Comparison of ENCODE assay signal across 8 cellular contexts in the genomic region with DNA sequence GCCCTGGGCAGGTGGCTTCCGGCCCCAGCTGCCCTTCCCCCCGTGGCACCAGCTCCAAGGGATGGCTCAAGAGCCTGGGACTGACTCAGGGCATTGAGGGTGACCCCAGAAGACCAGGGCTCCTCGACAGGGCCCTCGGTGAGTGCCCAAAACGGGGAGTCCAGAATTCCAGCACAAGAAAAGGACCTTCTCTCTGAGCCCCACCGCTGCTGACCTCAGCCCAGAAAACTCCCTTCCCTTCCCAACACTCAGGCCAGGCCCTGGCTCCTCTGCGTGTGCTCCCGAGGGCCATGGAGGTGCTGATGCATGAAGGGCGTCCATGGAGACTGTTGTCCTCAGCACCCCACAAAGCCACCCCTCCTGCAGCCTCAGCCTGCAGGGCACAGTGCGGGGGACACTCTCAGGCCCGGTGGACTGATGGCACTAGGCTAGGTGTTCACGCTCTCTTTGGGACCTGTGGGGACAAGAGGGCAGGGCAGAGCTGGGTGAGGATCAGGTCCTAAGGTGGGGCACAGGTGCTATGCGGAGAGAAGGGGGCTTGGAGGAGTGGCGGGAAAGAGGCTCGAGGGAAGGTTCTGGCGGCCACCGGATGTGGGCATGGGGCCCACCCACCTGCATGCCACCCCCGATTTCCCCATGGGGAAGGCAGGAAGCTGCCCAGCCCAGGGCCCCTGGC.
A peak's percentile ranks its signal among the peaks of the same experiment; 100 is the strongest.
DNase-seq lines count a peak whose midpoint lies in the region; ATAC-seq lines count a peak whose summit lies in the region.

No MANE protein-coding gene starts in this region.

- H3K27ac Mint-ChIP-seq in central memory CD8-positive, alpha-beta T cell (ENCODE audit: low read depth) = peak overlapping the region; percentile 91

- DNase-seq in GF-D8 (lab: John Stamatoyannopoulos, UW) = peak; percentile 79
- peak; percentile 73 for DNase-seq in OCI-M1 (lab: John Stamatoyannopoulos, UW)
- DNase-seq in central memory CD8-positive, alpha-beta T cell (ENCODE audit: low spot score in 2 of 2) = no peak
- peak in 2 of 3 donors; percentile 70 to 74 for DNase-seq in stimulated activated CD4-positive, alpha-beta T cell treated with anti-CD3 and anti-CD28 coated beads, Interleukin-12 subunit alpha, Interleukin-12 subunit beta, amount 100 ng/mL, for 48 hours (ENCODE audit: low read depth in 2 of 3, low spot score in 1 of 3)
- DNase-seq in NCI-H187 (lab: John Stamatoyannopoulos, UW) = no peak

- H3K9me3 Mint-ChIP-seq in central memory CD8-positive, alpha-beta T cell = no peaks in the 10 kb centered on the region

- peaks cover 78% of the 10 kb centered on the region for H3K4me1 Mint-ChIP-seq in central memory CD8-positive, alpha-beta T cell

- peaks cover 66% of the 10 kb centered on the region for H3K36me3 Mint-ChIP-seq in central memory CD8-positive, alpha-beta T cell (ENCODE audit: insufficient read depth)

- H3K27me3 Mint-ChIP-seq in central memory CD8-positive, alpha-beta T cell = no peaks in the 10 kb centered on the region

- H3K4me3 Mint-ChIP-seq in central memory CD8-positive, alpha-beta T cell = peak overlapping the region; percentile 85

- ATAC-seq in central memory CD8-positive, alpha-beta T cell (replicated peaks; ENCODE audit: extremely low read depth, poor library complexity, severe bottlenecking) = no peak
- ATAC-seq in GM21529 (IDR thresholded peaks at IDR 0.05; ENCODE audit: unreplicated experiment) (no peak), HG02642 (IDR thresholded peaks at IDR 0.05; ENCODE audit: poor library complexity, unreplicated experiment) (no peak), GM18858 (IDR thresholded peaks at IDR 0.05; ENCODE audit: unreplicated experiment) (no peak)

Comparison
In these comparisons a context has a peak if more than half of its experiments do, and no peak if none do; other contexts are left out.
1. DNase-seq: peak in GF-D8 (single experiment), OCI-M1 (single experiment) and stimulated activated CD4-positive, alpha-beta T cell treated with anti-CD3 and anti-CD28 coated beads, Interleukin-12 subunit alpha, Interleukin-12 subunit beta, amount 100 ng/mL, for 48 hours (2 of 3); none in central memory CD8-positive, alpha-beta T cell (0 of 2) and NCI-H187 (0 of 2).